13 cellular contexts compared by ENCODE assay signal in the genomic region with DNA sequence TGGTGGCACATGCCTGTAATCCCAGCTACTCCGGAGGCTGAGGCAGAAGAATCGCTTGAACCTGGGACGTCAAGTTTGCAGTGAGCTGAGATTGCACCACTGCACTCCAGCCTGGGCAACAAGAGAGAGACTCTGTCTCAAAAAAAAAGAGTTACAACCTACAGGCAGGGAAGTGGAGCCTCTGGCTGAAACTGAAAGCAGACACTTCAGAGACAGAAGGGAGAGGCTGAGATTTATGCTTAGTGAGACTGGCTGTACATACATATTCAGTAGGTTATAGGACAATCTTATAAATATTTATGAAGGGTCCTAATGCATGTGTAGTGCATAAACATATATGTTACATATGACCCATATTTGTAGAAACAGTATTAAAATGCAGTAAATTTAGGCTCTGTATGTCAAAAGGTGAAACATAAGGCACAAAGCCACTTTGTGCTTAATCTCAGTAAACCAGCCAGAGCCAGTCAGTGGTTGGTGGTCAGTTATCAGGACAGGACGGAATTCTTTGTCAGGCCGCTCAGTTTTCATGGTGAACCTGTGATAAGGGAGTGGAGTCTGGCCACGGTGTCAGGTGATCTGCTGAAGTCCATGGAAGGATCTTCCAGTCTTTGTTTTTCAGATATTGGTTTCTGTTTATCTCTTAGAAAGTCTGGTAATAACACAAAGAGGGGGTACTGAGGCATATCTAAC. TPM values are rescaled to one million over a fixed set of nuclear protein-coding genes. Genes with fewer than 3 reads are reported as not detected.
A peak's percentile ranks its signal among the peaks of the same experiment; 100 is the strongest.
DNase-seq lines count a peak whose midpoint lies in the region; ATAC-seq and TF ChIP-seq lines count a peak whose summit lies in the region.
"Had no signal": no experiment of that assay in that cellular context is flagged by ENCODE, and none has a peak within 500 bp of the region (broad histone marks: within the 10 kb centered on the region; RNA-seq: fewer than 3 reads in every experiment).

No MANE protein-coding gene starts in this region.

- TF ChIP-seq POLR2A in right lobe of liver (IDR thresholded peaks at IDR 0.05) (no peak), transverse colon (IDR thresholded peaks at IDR 0.05) (no peak)

- H3K4me3 ChIP-seq in right lobe of liver, result no peak overlapping the region
- H3K4me3 ChIP-seq in transverse colon, result no peak overlapping the region

- TF ChIP-seq CTCF in right lobe of liver (IDR thresholded peaks at IDR 0.05) (no peak), transverse colon (IDR thresholded peaks at IDR 0.05) (no peak)

- 42% methylated on average over 5 of the region's 6 CpGs for WGBS in right lobe of liver (ENCODE audit: insufficient coverage, low coverage, low lambda C conversion rate, missing lambda C conversion rate)
- WGBS in transverse colon (ENCODE audit: low coverage in 1 of 2), 2 donors, result 64 to 66% methylated on average over 3 to 5 of the region's 6 CpGs

- H3K27me3 ChIP-seq in right lobe of liver, result no peaks in the 10 kb centered on the region
- H3K27me3 ChIP-seq in transverse colon, result peaks cover 7% of the 10 kb centered on the region

- H3K9me3 ChIP-seq in right lobe of liver, result no peaks in the 10 kb centered on the region
- H3K9me3 ChIP-seq in transverse colon, result no peaks in the 10 kb centered on the region

- TF ChIP-seq EP300 in transverse colon (IDR thresholded peaks at IDR 0.05; ENCODE audit: low read depth), result no peak

- ATAC-seq in GM18868 (IDR thresholded peaks at IDR 0.05; ENCODE audit: unreplicated experiment) (peak; percentile 69), GM21529 (IDR thresholded peaks at IDR 0.05; ENCODE audit: unreplicated experiment) (peak; percentile 94), HG03571 (IDR thresholded peaks at IDR 0.05; ENCODE audit: unreplicated experiment) (peak; percentile 64), right lobe of liver (peak; percentile 61 to 77 (median 63))

- H3K27ac ChIP-seq in right lobe of liver, result peak overlapping the region in 1 of 3 donors; percentile 56
- H3K27ac ChIP-seq in transverse colon, result no peak overlapping the region
- H3K27ac ChIP-seq: parathyroid adenoma had no signal

- DNase-seq in right lobe of liver (no peak), C1 segment of cervical spinal cord (lab: John Stamatoyannopoulos, UW) (no peak), transverse colon (no peak), NCI-H2227 treated with DMSO at 0.1 percent for 48 hours (lab: John Stamatoyannopoulos, UW) (no peak)
- DNase-seq in stimulated activated CD4-positive, alpha-beta T cell treated with anti-CD3 and anti-CD28 coated beads, Interleukin-4, amount 100 ng/mL, for 1 hour, result no peak

- H3K4me1 ChIP-seq in right lobe of liver, result peaks cover 0 to 16% (median 0%) of the 10 kb centered on the region in 4 donors
- H3K4me1 ChIP-seq in transverse colon, result no peaks in the 10 kb centered on the region
- H3K4me1 ChIP-seq: parathyroid adenoma had no signal

- intact Hi-C loops in right lobe of liver (cut with DNase I), result no loop called here
- intact Hi-C loops in transverse colon (cut with DNase I; ENCODE audit: low total_unique reads), result no loop called here

- in situ Hi-C loops in transverse colon (cut with MboI; ENCODE audit: low pct_ligation_motif_present in 1 of 4, low pct_unique_long_range_greater_than_20kb in 1 of 4, low sequenced_read_pairs in 3 of 4), result no loop called here

- H3K36me3 ChIP-seq in right lobe of liver (no peaks in the 10 kb centered on the region), transverse colon (no peaks in the 10 kb centered on the region)

RNA-seq across cellular contexts. Expression of a gene that starts 13.7 kb away (rescaled TPM):
- total RNA-seq in right lobe of liver, result under 1 TPM in 5 of 6 experiments, not detected in 1; 0.18 to 0.57 (median 0.26) TPM
- total RNA-seq in transverse colon, result 1 to 10 TPM in 1 of 4 donors, under 1 TPM in 1, not detected in 2; 0.96 to 4.8 TPM
- total RNA-seq: activated T-helper 2 cell treated with anti-CD3 and anti-CD28 coated beads, Interferon-gamma antibody, Interleukin-2, Interleukin-4, amounts not matched to agents 10 μg/mL and 5 μg/mL and 100 μg/mL, durations not matched to agents 14 hours and 24 hours and 36 hours; H1; temporal lobe had no signal

RNA-seq across cellular contexts. Expression of a gene that starts 42.9 kb away (rescaled TPM):
- total RNA-seq in right lobe of liver (under 1 TPM in 2 of 6 experiments, not detected in 4; 0.11 to 0.22 TPM), transverse colon (10 to 100 TPM in 2 of 4 donors, 1 to 10 TPM in 2; 2.6 to 14.3 (median 6.7) TPM)
- total RNA-seq: activated T-helper 2 cell treated with anti-CD3 and anti-CD28 coated beads, Interferon-gamma antibody, Interleukin-2, Interleukin-4, amounts not matched to agents 10 μg/mL and 5 μg/mL and 100 μg/mL, durations not matched to agents 14 hours and 24 hours and 36 hours; frontal cortex; H1 had no signal

RNA-seq across cellular contexts. Expression of a gene that starts 50.6 kb away (rescaled TPM):
- not detected for total RNA-seq in right lobe of liver
- 10 to 100 TPM in 1 of 4 donors, 1 to 10 TPM in 1, under 1 TPM in 1, not detected in 1; 0.96 to 14.1 (median 1.6) TPM for total RNA-seq in transverse colon
- total RNA-seq: activated T-helper 2 cell treated with anti-CD3 and anti-CD28 coated beads, Interferon-gamma antibody, Interleukin-2, Interleukin-4, amounts not matched to agents 10 μg/mL and 5 μg/mL and 100 μg/mL, durations not matched to agents 14 hours and 24 hours and 36 hours; frontal cortex; temporal lobe had no signal
